Comparison of ENCODE assay signal across 10 cellular contexts in the genomic region with DNA sequence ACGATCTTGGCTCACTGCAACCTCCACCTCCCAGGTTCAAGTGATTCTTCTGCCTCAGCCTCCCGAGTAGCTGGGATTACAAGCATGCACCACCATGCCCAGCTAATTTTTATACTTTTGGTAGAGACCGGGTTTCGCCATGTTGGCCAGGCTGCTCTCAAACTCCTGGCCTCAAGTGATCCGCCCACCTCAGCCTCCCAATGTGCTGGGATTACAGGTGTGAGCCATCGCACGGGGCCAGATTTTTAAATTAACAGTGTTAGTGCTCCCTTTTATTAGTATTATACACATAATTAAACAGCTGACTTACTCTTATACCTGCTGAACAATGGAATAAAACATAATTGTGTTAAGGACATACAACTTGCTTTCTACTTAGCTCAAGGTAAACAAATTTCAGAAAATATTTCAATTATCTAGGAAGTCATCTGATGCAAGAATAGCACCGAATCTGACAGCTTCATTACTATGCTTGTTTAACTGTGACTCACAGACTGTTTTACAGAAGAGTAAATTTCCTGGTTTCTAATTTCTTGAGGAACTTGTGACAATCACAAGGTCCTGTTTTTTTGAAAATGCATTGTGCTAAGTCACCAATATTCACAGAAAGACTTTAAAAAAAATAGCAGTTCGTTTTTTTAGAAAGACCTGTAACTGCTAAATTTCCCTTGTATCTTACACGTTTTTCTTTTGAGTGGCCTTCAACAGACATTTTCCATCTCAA. TPM values are rescaled to one million over a fixed set of nuclear protein-coding genes. Genes with fewer than 3 reads are reported as not detected.
A peak's percentile ranks its signal among the peaks of the same experiment; 100 is the strongest.
DNase-seq lines count a peak whose midpoint lies in the region; ATAC-seq and TF ChIP-seq lines count a peak whose summit lies in the region.
"Had no signal": no experiment of that assay in that cellular context is flagged by ENCODE, and none has a peak within 500 bp of the region (broad histone marks: within the 10 kb centered on the region; RNA-seq: fewer than 3 reads in every experiment).

No MANE protein-coding gene starts in this region.

- WGBS in stomach, 5 donors: 59 to 68% (median 65%) methylated on average over 10 of the region's 10 CpGs

- POLR2A ChIA-PET in CD4-positive, alpha-beta memory T cell (lab: Charles Lee; ENCODE audit: partially characterized antibody): no interaction called here

- CTCF ChIA-PET in CD4-positive, alpha-beta memory T cell (lab: Charles Lee; ENCODE audit: partially characterized antibody): no interaction called here

- no peaks in the 10 kb centered on the region for H3K36me3 ChIP-seq in stomach
- H3K36me3 ChIP-seq in CD4-positive, alpha-beta memory T cell (ENCODE audit: insufficient read depth, low read length): no peaks in the 10 kb centered on the region
- H3K36me3 ChIP-seq: thoracic aorta had no signal

- ATAC-seq in GM19455 (IDR thresholded peaks at IDR 0.05; ENCODE audit: unreplicated experiment) (no peak), GM19452 (IDR thresholded peaks at IDR 0.05; ENCODE audit: unreplicated experiment) (no peak)

- H3K4me1 Mint-ChIP-seq in CD4-positive, alpha-beta memory T cell: no peaks in the 10 kb centered on the region

- TF ChIP-seq EP300 in stomach (IDR thresholded peaks at IDR 0.05): no peak

- H3K36me3 Mint-ChIP-seq in CD4-positive, alpha-beta memory T cell: no peaks in the 10 kb centered on the region

- TF ChIP-seq POLR2A in stomach (IDR thresholded peaks at IDR 0.05): no peak

- H3K27ac ChIP-seq in stomach: peak overlapping the region; percentile 60 to 81 (median 67)
- H3K27ac ChIP-seq in CD4-positive, alpha-beta memory T cell (ENCODE audit: low read depth, low read length): no peak overlapping the region

- peaks cover 0 to 24% (median 5%) of the 10 kb centered on the region in 4 donors for H3K4me1 ChIP-seq in stomach
- no peaks in the 10 kb centered on the region for H3K4me1 ChIP-seq in CD4-positive, alpha-beta memory T cell (ENCODE audit: insufficient read depth, low read length)

- peaks cover 3 to 8% of the 10 kb centered on the region in 2 donors for H3K27me3 Mint-ChIP-seq in CD4-positive, alpha-beta memory T cell

- no peaks in the 10 kb centered on the region for H3K9me3 Mint-ChIP-seq in CD4-positive, alpha-beta memory T cell
- H3K9me3 Mint-ChIP-seq: T-helper 1 cell treated with Interleukin-12 subunit alpha and Interleukin-12 subunit beta and Interleukin-4 antibody, amounts not matched to agents 30 μg/mL and 1 μg/mL, for 36 hours had no signal

- intact Hi-C loops in stomach (cut with DNase I; ENCODE audit: low total_unique reads): no loop called here
- intact Hi-C loops in CD4-positive, alpha-beta memory T cell (cut with micrococcal nuclease): no loop called here

- H3K9me3 ChIP-seq in stomach: no peaks in the 10 kb centered on the region
- H3K9me3 ChIP-seq in CD4-positive, alpha-beta memory T cell (ENCODE audit: control insufficient read depth in 1 of 2, low read length in 2 of 2): no peaks in the 10 kb centered on the region
- H3K9me3 ChIP-seq: thoracic aorta had no signal

- no peak overlapping the region for H3K27ac Mint-ChIP-seq in CD4-positive, alpha-beta memory T cell
- H3K27ac Mint-ChIP-seq: T-helper 1 cell treated with Interleukin-12 subunit alpha and Interleukin-12 subunit beta and Interleukin-4 antibody, amounts not matched to agents 30 μg/mL and 1 μg/mL, for 36 hours had no signal

- no peak overlapping the region for H3K4me3 Mint-ChIP-seq in CD4-positive, alpha-beta memory T cell
- H3K4me3 Mint-ChIP-seq: T-helper 1 cell treated with Interleukin-12 subunit alpha and Interleukin-12 subunit beta and Interleukin-4 antibody, amounts not matched to agents 30 μg/mL and 1 μg/mL, for 36 hours had no signal

- DNase-seq in HT1080 (ENCODE audit: low read depth) (peak; percentile 67), SW 1271 (lab: John Stamatoyannopoulos, UW) (peak; percentile 20 to 37), globus pallidus (ENCODE audit: low spot score) (peak; percentile 34), stomach (no peak), cerebellar nuclear complex (lab: John Stamatoyannopoulos, UW) (no peak)
- no peak for DNase-seq in CD4-positive, alpha-beta memory T cell

- H3K4me3 ChIP-seq in stomach: no peak overlapping the region
- H3K4me3 ChIP-seq in CD4-positive, alpha-beta memory T cell (ENCODE audit: low read length in 2 of 2): no peak overlapping the region
- H3K4me3 ChIP-seq: thoracic aorta had no signal

- H3K27me3 ChIP-seq in stomach: no peaks in the 10 kb centered on the region
- H3K27me3 ChIP-seq in CD4-positive, alpha-beta memory T cell (ENCODE audit: insufficient read depth, low read length): no peaks in the 10 kb centered on the region

- no peak for TF ChIP-seq CTCF in stomach (IDR thresholded peaks at IDR 0.05)

RNA-seq across cellular contexts. Expression of gene SPIRE1, which starts 51.2 kb away (rescaled TPM):
- 13.6 and 14.8 TPM in 2 replicates for total RNA-seq in HT1080 (2014; rRNA removed; shearing (Covaris generic))
- 13.6 and 17.2 TPM in 2 replicates for polyA plus RNA-seq in HT1080 (2015; cell fraction: cytosol; rRNA removed)
- polyA plus RNA-seq in HT1080 (2015; cell fraction: nucleus; rRNA removed): 13.9 and 15.4 TPM in 2 replicates
- total RNA-seq in stomach: 10 to 100 TPM in 3 of 5 donors, 1 to 10 TPM in 2; 4.1 to 24.4 (median 23.7) TPM
- polyA plus RNA-seq in stomach: 1 to 10 TPM; 3.1 to 9.9 (median 6.9) TPM
- 1 to 10 TPM; 1.7 to 1.8 TPM for total RNA-seq in CD4-positive, alpha-beta memory T cell
- polyA plus RNA-seq in CD4-positive, alpha-beta memory T cell: 1 to 10 TPM in 1 of 2 donors, not detected in 1; 3.0 TPM

Comparison
In these comparisons a context has a peak if more than half of its experiments do, and no peak if none do; other contexts are left out.
1. DNase-seq: peak in HT1080 (single experiment), SW 1271 (2 of 2) and globus pallidus (single experiment); none in stomach (single experiment), cerebellar nuclear complex (0 of 2) and CD4-positive, alpha-beta memory T cell (0 of 5).